In the genomic region with DNA sequence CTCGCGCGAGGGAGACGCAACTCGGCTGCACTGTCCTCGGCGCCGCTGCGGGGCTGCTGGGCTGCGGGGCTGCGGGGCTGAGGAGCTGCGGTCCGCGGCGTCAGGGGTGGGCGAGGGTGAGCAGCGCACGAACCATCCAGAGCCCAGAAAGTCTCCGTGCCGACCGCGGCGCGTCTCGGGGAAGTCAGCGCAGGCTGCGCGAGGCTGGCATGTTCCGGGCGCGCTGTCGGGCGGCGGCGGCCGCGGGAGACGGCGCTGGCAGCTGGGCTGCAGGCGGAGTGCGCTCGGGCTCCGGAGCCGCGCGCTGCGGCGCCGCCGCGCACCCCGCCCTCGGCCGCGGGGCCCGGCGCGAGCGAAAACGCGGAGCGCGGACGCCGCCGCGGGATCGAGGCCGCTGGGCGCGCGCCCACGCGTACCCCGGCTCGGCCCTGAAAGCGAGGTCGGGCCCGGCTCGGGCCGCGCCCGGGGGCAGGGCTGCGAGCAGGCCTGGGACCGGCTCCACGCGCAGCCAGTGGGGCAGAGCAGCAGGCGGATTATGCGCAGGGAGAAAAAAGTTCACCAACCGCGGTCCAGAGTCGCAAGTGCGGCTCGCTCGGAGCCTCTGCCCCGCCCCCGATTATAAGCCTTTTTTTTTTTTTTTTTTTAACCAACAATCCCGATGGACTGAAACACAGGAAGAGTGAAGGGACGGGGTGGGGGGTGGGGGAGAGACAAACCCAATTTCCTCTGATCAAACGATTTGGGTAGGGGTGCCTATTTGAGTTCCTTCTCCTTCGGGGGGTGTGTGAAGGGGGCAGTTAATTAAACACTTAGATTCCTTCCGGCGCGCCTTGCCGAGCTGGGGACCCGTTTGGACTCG, we compare ENCODE assay signal across 1 cellular context.
TF ChIP-seq lines count a peak whose summit lies in the region.

Gene PRICKLE1 (minus strand): TSS at position 282 of the 859 bp plus-strand sequence. CDS start 117,230 bp downstream, outside the sequence.

TF ChIP-seq in SK-N-SH, 30 proteins besides CTCF, POLR2A, EP300 and RAD21 (continued from another document):
- TF ChIP-seq, protein P1, sequence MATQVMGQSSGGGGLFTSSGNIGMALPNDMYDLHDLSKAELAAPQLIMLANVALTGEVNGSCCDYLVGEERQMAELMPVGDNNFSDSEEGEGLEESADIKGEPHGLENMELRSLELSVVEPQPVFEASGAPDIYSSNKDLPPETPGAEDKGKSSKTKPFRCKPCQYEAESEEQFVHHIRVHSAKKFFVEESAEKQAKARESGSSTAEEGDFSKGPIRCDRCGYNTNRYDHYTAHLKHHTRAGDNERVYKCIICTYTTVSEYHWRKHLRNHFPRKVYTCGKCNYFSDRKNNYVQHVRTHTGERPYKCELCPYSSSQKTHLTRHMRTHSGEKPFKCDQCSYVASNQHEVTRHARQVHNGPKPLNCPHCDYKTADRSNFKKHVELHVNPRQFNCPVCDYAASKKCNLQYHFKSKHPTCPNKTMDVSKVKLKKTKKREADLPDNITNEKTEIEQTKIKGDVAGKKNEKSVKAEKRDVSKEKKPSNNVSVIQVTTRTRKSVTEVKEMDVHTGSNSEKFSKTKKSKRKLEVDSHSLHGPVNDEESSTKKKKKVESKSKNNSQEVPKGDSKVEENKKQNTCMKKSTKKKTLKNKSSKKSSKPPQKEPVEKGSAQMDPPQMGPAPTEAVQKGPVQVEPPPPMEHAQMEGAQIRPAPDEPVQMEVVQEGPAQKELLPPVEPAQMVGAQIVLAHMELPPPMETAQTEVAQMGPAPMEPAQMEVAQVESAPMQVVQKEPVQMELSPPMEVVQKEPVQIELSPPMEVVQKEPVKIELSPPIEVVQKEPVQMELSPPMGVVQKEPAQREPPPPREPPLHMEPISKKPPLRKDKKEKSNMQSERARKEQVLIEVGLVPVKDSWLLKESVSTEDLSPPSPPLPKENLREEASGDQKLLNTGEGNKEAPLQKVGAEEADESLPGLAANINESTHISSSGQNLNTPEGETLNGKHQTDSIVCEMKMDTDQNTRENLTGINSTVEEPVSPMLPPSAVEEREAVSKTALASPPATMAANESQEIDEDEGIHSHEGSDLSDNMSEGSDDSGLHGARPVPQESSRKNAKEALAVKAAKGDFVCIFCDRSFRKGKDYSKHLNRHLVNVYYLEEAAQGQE (IDR thresholded peaks at IDR 0.05; ENCODE audit: low read depth, low read length) = no peak
- TF ChIP-seq NFIC (IDR thresholded peaks at IDR 0.05; ENCODE audit: borderline replicate concordance) (no peak), FOXM1 (IDR thresholded peaks at IDR 0.05; ENCODE audit: low read depth) (no peak), SMC3 (IDR thresholded peaks at IDR 0.05; ENCODE audit: low read depth, low read length) (no peak), MAX (IDR thresholded peaks at IDR 0.05; ENCODE audit: low read depth) (no peak), RXRA (IDR thresholded peaks at IDR 0.05; ENCODE audit: borderline replicate concordance, low read depth) (no peak), TCF12 (IDR thresholded peaks at IDR 0.05) (no peak), ELF1 (IDR thresholded peaks at IDR 0.05) (no peak), CHD2 (IDR thresholded peaks at IDR 0.05; ENCODE audit: low read length, partially characterized antibody) (no peak), GABPA (IDR thresholded peaks at IDR 0.05; ENCODE audit: low read depth) (no peak)
- TF ChIP-seq, protein P2, sequence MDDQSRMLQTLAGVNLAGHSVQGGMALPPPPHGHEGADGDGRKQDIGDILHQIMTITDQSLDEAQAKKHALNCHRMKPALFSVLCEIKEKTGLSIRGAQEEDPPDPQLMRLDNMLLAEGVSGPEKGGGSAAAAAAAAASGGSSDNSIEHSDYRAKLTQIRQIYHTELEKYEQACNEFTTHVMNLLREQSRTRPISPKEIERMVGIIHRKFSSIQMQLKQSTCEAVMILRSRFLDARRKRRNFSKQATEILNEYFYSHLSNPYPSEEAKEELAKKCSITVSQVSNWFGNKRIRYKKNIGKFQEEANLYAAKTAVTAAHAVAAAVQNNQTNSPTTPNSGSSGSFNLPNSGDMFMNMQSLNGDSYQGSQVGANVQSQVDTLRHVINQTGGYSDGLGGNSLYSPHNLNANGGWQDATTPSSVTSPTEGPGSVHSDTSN (IDR thresholded peaks at IDR 0.05) = no peak
